ENCODE assay signal across 9 cellular contexts in genomic region chr3:130905551-130905950, GRCh38. TPM values are rescaled to one million over a fixed set of nuclear protein-coding genes. Genes with fewer than 3 reads are reported as not detected.
DNase-seq lines count a peak whose midpoint lies in the region; ATAC-seq and TF ChIP-seq lines count a peak whose summit lies in the region.
"Had no signal": no experiment of that assay in that cellular context is flagged by ENCODE, and none has a peak within 500 bp of the region (broad histone marks: within the 10 kb centered on the region; RNA-seq: fewer than 3 reads in every experiment).

No MANE protein-coding gene starts in this region.

- H3K4me3 ChIP-seq in upper lobe of right lung (no peak overlapping the region), endodermal cell (ENCODE audit: low read length) (no peak overlapping the region)

- H3K27me3 ChIP-seq in upper lobe of right lung (no peaks in the 10 kb centered on the region), endodermal cell (ENCODE audit: control insufficient read depth, insufficient read depth, low read length, poor library complexity, severe bottlenecking) (no peaks in the 10 kb centered on the region)

- WGBS in endodermal cell (ENCODE audit: insufficient coverage in 1 of 2, insufficient read length in 1 of 2), 2 experiments, result 73 to 91% methylated on average over 1 of the region's 1 CpG

- no peaks in the 10 kb centered on the region for H3K9me3 Mint-ChIP-seq in endodermal cell

- TF ChIP-seq CTCF in upper lobe of right lung (IDR thresholded peaks at IDR 0.05) (no peak), GM13977 (IDR thresholded peaks at IDR 0.05; ENCODE audit: extremely low read depth, insufficient read depth, missing control alignments) (no peak), endodermal cell (conservative IDR thresholded peaks at IDR 0.05) (no peak)

- in situ Hi-C loops in GM13977 (cut with MboI; ENCODE audit: low pct_unique_long_range_greater_than_20kb, low sequenced_read_pairs, unreplicated experiment), result no loop called here

- DNase-seq in Right ventricle myocardium superior (no peak), cardiac septum (ENCODE audit: low spot score) (no peak), NCI-H2081 treated with DMSO at 0.1 percent for 48 hours (lab: John Stamatoyannopoulos, UW) (peak; percentile 40), fibroblast of peridontal ligament (ENCODE audit: extremely low read depth) (peak; percentile 48), upper lobe of right lung (no peak), GM13977 (ENCODE audit: low spot score) (no peak), NCI-H2227 treated with DMSO at 0.1 percent for 48 hours (lab: John Stamatoyannopoulos, UW) (no peak), endodermal cell (no peak)
- DNase-seq: GDM1 had no signal

- H3K4me3 Mint-ChIP-seq in endodermal cell, result no peak overlapping the region

- H3K4me1 Mint-ChIP-seq in endodermal cell, result peaks cover 22% of the 10 kb centered on the region

- H3K27ac ChIP-seq in upper lobe of right lung (peak overlapping the region; percentile 0), endodermal cell (ENCODE audit: low read depth, low read length) (no peak overlapping the region)

- H3K36me3 Mint-ChIP-seq in endodermal cell (ENCODE audit: low read depth), result no peaks in the 10 kb centered on the region

- H3K9me3 ChIP-seq in upper lobe of right lung (no peaks in the 10 kb centered on the region), endodermal cell (ENCODE audit: control insufficient read depth, low read length) (no peaks in the 10 kb centered on the region)

- peaks cover 19% of the 10 kb centered on the region for H3K4me1 ChIP-seq in upper lobe of right lung
- no peaks in the 10 kb centered on the region for H3K4me1 ChIP-seq in endodermal cell (ENCODE audit: control insufficient read depth, insufficient read depth, low read length)

- no peak overlapping the region for H3K27ac Mint-ChIP-seq in endodermal cell

- H3K27me3 Mint-ChIP-seq in endodermal cell (ENCODE audit: insufficient read depth), result no peaks in the 10 kb centered on the region

- peak; percentile 71 for ATAC-seq in Right ventricle myocardium superior (ENCODE audit: poor library complexity)
- peak; percentile 34 for ATAC-seq in upper lobe of right lung

- no peaks in the 10 kb centered on the region for H3K36me3 ChIP-seq in upper lobe of right lung
- H3K36me3 ChIP-seq in endodermal cell (ENCODE audit: control insufficient read depth, insufficient read depth, low read length), result no peaks in the 10 kb centered on the region

- H3K9ac ChIP-seq in endodermal cell (ENCODE audit: extremely low read depth, low read length, poor library complexity, severe bottlenecking), result no peak overlapping the region

- intact Hi-C loops in Right ventricle myocardium superior (cut with DNase I), result no loop called here
- intact Hi-C loops in cardiac septum (cut with DNase I), result no loop called here
- intact Hi-C loops in upper lobe of right lung (cut with DNase I), result no loop called here

RNA-seq across cellular contexts. Expression of gene ATP2C1, which starts 11.7 kb away (rescaled TPM):
- 54.9 TPM for total RNA-seq in Right ventricle myocardium superior
- 60.1 TPM for total RNA-seq in cardiac septum
- total RNA-seq in upper lobe of right lung, result 142 TPM
- 10 to 100 TPM; 76.8 to 81.3 TPM for total RNA-seq in endodermal cell
- 71.9 TPM for polyA plus RNA-seq in endodermal cell (2013, experiment 1 of 2)
- 59.1 TPM for polyA plus RNA-seq in endodermal cell (2013, experiment 2 of 2)

Comparison
In these comparisons a context has a peak if more than half of its experiments do, and no peak if none do; other contexts are left out.
1. DNase-seq: peak in NCI-H2081 treated with DMSO at 0.1 percent for 48 hours (single experiment) and fibroblast of peridontal ligament (single experiment); none in Right ventricle myocardium superior (single experiment), cardiac septum (single experiment), upper lobe of right lung (single experiment), GM13977 (single experiment), NCI-H2227 treated with DMSO at 0.1 percent for 48 hours (single experiment) and endodermal cell (single experiment).